In genomic region chr11:118488480-118489109, GRCh38 we compare ENCODE assay signal across 8 cellular contexts. TPM values are rescaled to one million over a fixed set of nuclear protein-coding genes. Genes with fewer than 3 reads are reported as not detected.
DNase-seq lines count a peak whose midpoint lies in the region; ATAC-seq, FAIRE-seq and TF ChIP-seq lines count a peak whose summit lies in the region.

No MANE protein-coding gene starts in this region.

- no peak overlapping the region for H3K4me3 ChIP-seq in mammary epithelial cell (replicated peaks in 1 of 3; ENCODE audit: insufficient read depth in 1 of 3, low read depth in 2 of 3, low read length in 3 of 3)
- no peak overlapping the region for H3K4me3 ChIP-seq in kidney (ENCODE audit: low read length in 2 of 2)

- H3K4me3 Mint-ChIP-seq in activated B cell treated with CpG ODN at 0.5 μM for 24 hours, result no peak overlapping the region

- in situ Hi-C loops in mammary epithelial cell (cut with MboI; ENCODE audit: low sequenced_read_pairs in 2 of 2), result loop anchor here in 1 of 2 donors (25.0 kb wide), 1 partner anchor 101 kb away; no protein-coding TSS in a partner anchor

- 18% methylated on average over 7 of the region's 7 CpGs for WGBS in mammary epithelial cell (ENCODE audit: low coverage, missing lambda C conversion rate)

- H3K9me3 Mint-ChIP-seq in activated B cell treated with CpG ODN at 0.5 μM for 24 hours, result no peaks in the 10 kb centered on the region

- DNase-seq in GM18507 (ENCODE audit: extremely low spot score, insufficient read length, low read depth), result peak; percentile 47
- peak; percentile 59 for DNase-seq in NCI-H2227 (lab: John Stamatoyannopoulos, UW; ENCODE audit: unreplicated experiment)
- DNase-seq in activated B cell treated with CpG ODN at 0.5 μM for 24 hours, result peak; percentile 46
- peak; percentile 47 for DNase-seq in mammary epithelial cell
- no peak for DNase-seq in kidney
- peak; percentile 64 for DNase-seq in stimulated activated CD4-positive, alpha-beta T cell treated with anti-CD3 and anti-CD28 coated beads, Interleukin-2, amount 100 ng/mL, for 4 hours (ENCODE audit: low read depth)

- H3K36me3 Mint-ChIP-seq in activated B cell treated with CpG ODN at 0.5 μM for 24 hours (ENCODE audit: low read depth), result peaks cover 73% of the 10 kb centered on the region

- H2AFZ ChIP-seq in mammary epithelial cell (ENCODE audit: low read depth, low read length), result no peak overlapping the region

- H3K4me1 Mint-ChIP-seq in activated B cell treated with CpG ODN at 0.5 μM for 24 hours, result no peaks in the 10 kb centered on the region

- dilution Hi-C loops in mammary epithelial cell (cut with HindIII; ENCODE audit: low sequenced_read_pairs), result no loop called here

- peak; percentile 90 for FAIRE-seq in GM18507 (lab: Jason Lieb, UNC)
- peak; percentile 88 for FAIRE-seq in kidney (lab: Jason Lieb, UNC)

- no peaks in the 10 kb centered on the region for H4K20me1 ChIP-seq in mammary epithelial cell (ENCODE audit: insufficient read depth, low read length)

- H3K9me3 ChIP-seq in mammary epithelial cell (replicated peaks; ENCODE audit: insufficient read depth, low read length) (no peaks in the 10 kb centered on the region), kidney (ENCODE audit: control insufficient read depth in 1 of 2, low read length in 2 of 2) (no peaks in the 10 kb centered on the region)

- intact Hi-C loops in activated B cell treated with CpG ODN at 0.5 μM for 24 hours (cut with micrococcal nuclease), result loop anchor here (1.0 to 2.0 kb wide), 7 partner anchors 54 to 343 kb away; partner anchors contain the start of genes ATP5MG and UBE4A
- intact Hi-C loops in mammary epithelial cell (cut with micrococcal nuclease), result loop anchor here (1.0 kb wide), 5 partner anchors 53 to 343 kb away; no protein-coding TSS in a partner anchor
- intact Hi-C loops in kidney (cut with DNase I), result no loop called here

- H3K36me3 ChIP-seq in mammary epithelial cell (ENCODE audit: insufficient read depth, low read length), result peaks cover 53% of the 10 kb centered on the region
- peaks cover 40 to 41% of the 10 kb centered on the region in 2 donors for H3K36me3 ChIP-seq in kidney (ENCODE audit: control insufficient read depth in 1 of 2, insufficient read depth in 2 of 2, low read length in 2 of 2)

- no peak overlapping the region for H3K4me2 ChIP-seq in mammary epithelial cell (ENCODE audit: insufficient read depth, low read depth, low read length)

- H3K27ac ChIP-seq in 22Rv1 (no peak overlapping the region), mammary epithelial cell (ENCODE audit: insufficient read depth, low read depth, low read length) (no peak overlapping the region), kidney (ENCODE audit: low read depth in 2 of 2, low read length in 2 of 2) (no peak overlapping the region)

- no peaks in the 10 kb centered on the region for H3K27me3 Mint-ChIP-seq in activated B cell treated with CpG ODN at 0.5 μM for 24 hours

- no TSS peak for BruUV-seq in mammary epithelial cell (replicated peaks; lab: Mats Ljungman, UMichigan)

- ATAC-seq in activated B cell treated with CpG ODN at 0.5 μM for 24 hours (ENCODE audit: low read depth) (peak; percentile 72), GM19324 (IDR thresholded peaks at IDR 0.05; ENCODE audit: low FRiP score, unreplicated experiment) (no peak)

- H3K4me1 ChIP-seq in mammary epithelial cell (ENCODE audit: insufficient read depth, low read length) (no peaks in the 10 kb centered on the region), kidney (ENCODE audit: control insufficient read depth in 1 of 2, insufficient read depth in 1 of 2, low read depth in 1 of 2, low read length in 2 of 2) (no peaks in the 10 kb centered on the region)

- no peaks in the 10 kb centered on the region for H3K79me2 ChIP-seq in mammary epithelial cell (ENCODE audit: insufficient read depth, low read length)

- no peak overlapping the region for H3K9ac ChIP-seq in mammary epithelial cell (ENCODE audit: insufficient read depth, low read length)
- H3K9ac ChIP-seq in kidney (ENCODE audit: low read length in 2 of 2), result no peak overlapping the region

- no peaks in the 10 kb centered on the region for H3K27me3 ChIP-seq in mammary epithelial cell (ENCODE audit: insufficient read depth, low read length)

- TF ChIP-seq CTCF in 22Rv1 (IDR thresholded peaks at IDR 0.05) (peak; percentile 89), activated B cell treated with CpG ODN at 0.5 μM for 24 hours (IDR thresholded peaks at IDR 0.05) (peak; percentile 41), mammary epithelial cell (conservative IDR thresholded peaks at IDR 0.05 in 1 of 2, IDR thresholded peaks at IDR 0.05 in 1 of 2; ENCODE audit: extremely low read depth in 1 of 2, insufficient read depth in 1 of 2, low read depth in 1 of 2, low read length in 2 of 2) (peak; percentile 83 to 91), kidney (IDR thresholded peaks at IDR 0.05; ENCODE audit: borderline replicate concordance, extremely low read depth, insufficient read depth) (peak; percentile 83)

- H3K27ac Mint-ChIP-seq in activated B cell treated with CpG ODN at 0.5 μM for 24 hours, result no peak overlapping the region

- POLR2A ChIA-PET in activated B cell treated with CpG ODN at 0.5 μM for 24 hours (lab: Charles Lee), result interaction anchor here (0.9 kb wide), 1 partner anchor 53 kb away, joined by 3 read pairs; no protein-coding TSS in a partner anchor

- CTCF ChIA-PET in activated B cell treated with CpG ODN at 0.5 μM for 24 hours (lab: Charles Lee), result interaction anchor here (0.6 to 1.7 kb wide), 19 partner anchors 11 to 342 kb away, joined by 3 to 15 read pairs (median 4); partner anchors contain the start of genes ATP5MG and KMT2A
- CTCF ChIA-PET in mammary epithelial cell (lab: Charles Lee; ENCODE audit: low non-redundant PET), result interaction anchor here (0.6 kb wide), 1 partner anchor 18 kb away, joined by 3 read pairs; no protein-coding TSS in a partner anchor

RNA-seq across cellular contexts. Expression of gene TTC36, which starts 38.7 kb away (rescaled TPM):
- total RNA-seq in activated B cell treated with CpG ODN at 0.5 μM for 24 hours (0.32 and 0.44 TPM in 2 replicates), mammary epithelial cell (1 to 10 TPM in 1 of 2 donors, under 1 TPM in 1; 0.85 to 2.3 TPM), kidney (1.1 TPM)
- polyA plus RNA-seq in mammary epithelial cell (not detected), kidney (ENCODE audit: insufficient read depth, low read depth, low replicate concordance) (12.7 TPM)
- polyA minus RNA-seq in mammary epithelial cell, result not detected

RNA-seq across cellular contexts. Expression of gene TMEM25, which starts 42.4 kb away (rescaled TPM):
- total RNA-seq in activated B cell treated with CpG ODN at 0.5 μM for 24 hours (9.4 and 12.5 TPM in 2 replicates), mammary epithelial cell (10 to 100 TPM; 17.2 to 46.8 TPM), kidney (30.7 TPM)
- polyA plus RNA-seq in mammary epithelial cell (16.9 TPM), kidney (ENCODE audit: insufficient read depth, low read depth, low replicate concordance) (36.8 TPM)
- 14.8 TPM for polyA minus RNA-seq in mammary epithelial cell

RNA-seq across cellular contexts. Expression of gene KMT2A, which starts 52.3 kb away (rescaled TPM):
- 104 and 117 TPM in 2 replicates for total RNA-seq in activated B cell treated with CpG ODN at 0.5 μM for 24 hours
- total RNA-seq in mammary epithelial cell, result 10 to 100 TPM; 35.7 to 55.2 TPM
- polyA plus RNA-seq in mammary epithelial cell, result 15.0 TPM
- 104 TPM for polyA minus RNA-seq in mammary epithelial cell
- total RNA-seq in kidney, result 85.1 TPM
- 5.6 TPM for polyA plus RNA-seq in kidney (ENCODE audit: insufficient read depth, low read depth, low replicate concordance)
